In genomic region chr17:81046131-81046769, GRCh38 we compare ENCODE assay signal across 22 cellular contexts. TPM values are rescaled to one million over a fixed set of nuclear protein-coding genes. Genes with fewer than 3 reads are reported as not detected.
DNase-seq lines count a peak whose midpoint lies in the region; ATAC-seq and TF ChIP-seq lines count a peak whose summit lies in the region.
"Had no signal": no experiment of that assay in that cellular context is flagged by ENCODE, and none has a peak within 500 bp of the region (broad histone marks: within the 10 kb centered on the region; RNA-seq: fewer than 3 reads in every experiment).

No MANE protein-coding gene starts in this region.

- H3K36me3 ChIP-seq in mammary epithelial cell (ENCODE audit: insufficient read depth, low read length) (no peaks in the 10 kb centered on the region), muscle layer of colon (ENCODE audit: insufficient read depth, low read length) (no peaks in the 10 kb centered on the region), transverse colon (no peaks in the 10 kb centered on the region), left lung (no peaks in the 10 kb centered on the region)
- H3K36me3 ChIP-seq: neutrophil had no signal

- H2AFZ ChIP-seq in mammary epithelial cell (ENCODE audit: low read depth, low read length) = no peak overlapping the region

- no peak for TF ChIP-seq POLR2A in transverse colon (IDR thresholded peaks at IDR 0.05)

- whole genome bisulfite sequencing in mammary epithelial cell (ENCODE audit: low coverage, missing lambda C conversion rate) = 93% methylated on average over 13 of the region's 17 CpGs
- 91% methylated on average over 17 of the region's 17 CpGs; no CpG with 5 or more reads in 1 of the 2 donors for WGBS in transverse colon (ENCODE audit: low coverage in 1 of 2), 2 donors

- intact Hi-C loops in MCF 10A (cut with micrococcal nuclease) = no loop called here
- intact Hi-C loops in mammary epithelial cell (cut with micrococcal nuclease) = no loop called here
- intact Hi-C loops in dendritic cell treated with granulocyte-macrophage colony-stimulating factor and Interleukin-4, amounts not matched to agents 40 ng/mL and 50 ng/mL, for 4 days (cut with micrococcal nuclease) = no loop called here
- intact Hi-C loops in transverse colon (cut with DNase I; ENCODE audit: low total_unique reads) = no loop called here
- intact Hi-C loops in left lung (cut with DNase I) = no loop called here

- peak overlapping the region; percentile 37 for H3K27ac Mint-ChIP-seq in MCF 10A (ENCODE audit: low read depth, unreplicated experiment)
- H3K27ac Mint-ChIP-seq in dendritic cell treated with granulocyte-macrophage colony-stimulating factor and Interleukin-4, amounts not matched to agents 40 ng/mL and 50 ng/mL, for 4 days = peak overlapping the region; percentile 45
- H3K27ac Mint-ChIP-seq: activated naive CD8-positive, alpha-beta T cell; activated T-helper 1 cell treated with anti-CD3 and anti-CD28 coated beads, Interleukin-12 subunit alpha, Interleukin-12 subunit beta, Interleukin-2, Interleukin-4 antibody, amounts not matched to agents 30 ng/mL and 10 ng/mL and 1 ng/mL, durations not matched to agents 14 hours and 24 hours and 36 hours; B cell; T-helper 2 cell treated with Interferon-gamma antibody and Interleukin-4, amounts not matched to agents 5 μg/mL and 100 μg/mL, for 36 hours had no signal

- H3K27me3 Mint-ChIP-seq in MCF 10A (ENCODE audit: insufficient read depth, unreplicated experiment) = no peaks in the 10 kb centered on the region
- H3K27me3 Mint-ChIP-seq in dendritic cell treated with granulocyte-macrophage colony-stimulating factor and Interleukin-4, amounts not matched to agents 40 ng/mL and 50 ng/mL, for 4 days = peaks cover 5% of the 10 kb centered on the region
- H3K27me3 Mint-ChIP-seq: activated naive CD8-positive, alpha-beta T cell had no signal

- CTCF ChIA-PET in MCF 10A (lab: Yijun Ruan, JAX) (interaction anchor here (0.5 to 1.8 kb wide), 2 partner anchors 51 to 255 kb away, joined by 3 to 10 read pairs; no protein-coding TSS in a partner anchor), mammary epithelial cell (lab: Charles Lee; ENCODE audit: low non-redundant PET) (no interaction called here)

- no peak overlapping the region for H3K4me2 ChIP-seq in mammary epithelial cell (ENCODE audit: insufficient read depth, low read depth, low read length)

- no peak for ATAC-seq in left lung

- peaks cover 52% of the 10 kb centered on the region for H3K4me1 Mint-ChIP-seq in MCF 10A (ENCODE audit: insufficient read depth, unreplicated experiment)
- peaks cover 85% of the 10 kb centered on the region for H3K4me1 Mint-ChIP-seq in dendritic cell treated with granulocyte-macrophage colony-stimulating factor and Interleukin-4, amounts not matched to agents 40 ng/mL and 50 ng/mL, for 4 days (ENCODE audit: low read depth)

- no peak for TF ChIP-seq CTCF in MCF 10A (IDR thresholded peaks at IDR 0.05; ENCODE audit: unreplicated experiment)
- TF ChIP-seq CTCF in mammary epithelial cell (conservative IDR thresholded peaks at IDR 0.05 in 1 of 2, IDR thresholded peaks at IDR 0.05 in 1 of 2; ENCODE audit: extremely low read depth in 1 of 2, insufficient read depth in 1 of 2, low read depth in 1 of 2, low read length in 2 of 2) = no peak
- TF ChIP-seq CTCF in transverse colon (IDR thresholded peaks at IDR 0.05) = no peak
- TF ChIP-seq CTCF in left lung (IDR thresholded peaks at IDR 0.05) = no peak

- peaks cover 96% of the 10 kb centered on the region for H3K79me2 ChIP-seq in mammary epithelial cell (ENCODE audit: insufficient read depth, low read length)

- no peaks in the 10 kb centered on the region for H3K9me3 Mint-ChIP-seq in MCF 10A (ENCODE audit: unreplicated experiment)
- no peaks in the 10 kb centered on the region for H3K9me3 Mint-ChIP-seq in dendritic cell treated with granulocyte-macrophage colony-stimulating factor and Interleukin-4, amounts not matched to agents 40 ng/mL and 50 ng/mL, for 4 days
- H3K9me3 Mint-ChIP-seq: activated T-helper 1 cell treated with anti-CD3 and anti-CD28 coated beads, Interleukin-12 subunit alpha, Interleukin-12 subunit beta, Interleukin-2, Interleukin-4 antibody, amounts not matched to agents 30 ng/mL and 10 ng/mL and 1 ng/mL, durations not matched to agents 14 hours and 24 hours and 36 hours; T-helper 2 cell treated with Interferon-gamma antibody and Interleukin-4, amounts not matched to agents 5 μg/mL and 100 μg/mL, for 36 hours had no signal

- H3K27me3 ChIP-seq in mammary epithelial cell (ENCODE audit: insufficient read depth, low read length) (no peaks in the 10 kb centered on the region), muscle layer of colon (ENCODE audit: control insufficient read depth in 1 of 2, insufficient read depth in 2 of 2, low read length in 2 of 2) (no peaks in the 10 kb centered on the region), transverse colon (no peaks in the 10 kb centered on the region), left lung (no peaks in the 10 kb centered on the region)

- H3K4me3 ChIP-seq in mammary epithelial cell (replicated peaks in 1 of 3; ENCODE audit: insufficient read depth in 1 of 3, low read depth in 2 of 3, low read length in 3 of 3) (no peak overlapping the region), muscle layer of colon (ENCODE audit: low read depth in 1 of 2, low read length in 2 of 2) (no peak overlapping the region), transverse colon (no peak overlapping the region), left lung (no peak overlapping the region)
- H3K4me3 ChIP-seq: coronary artery, SK-N-MC had no signal

- POLR2A ChIA-PET in MCF 10A (lab: Yijun Ruan, JAX) = interaction anchor here (3.4 to 4.7 kb wide), 3 partner anchors 10 to 49 kb away, joined by 19 to 34 read pairs (median 23); partner anchors contain the start of gene BAIAP2

- no peak overlapping the region for H3K4me3 Mint-ChIP-seq in MCF 10A (ENCODE audit: unreplicated experiment)
- H3K4me3 Mint-ChIP-seq in dendritic cell treated with granulocyte-macrophage colony-stimulating factor and Interleukin-4, amounts not matched to agents 40 ng/mL and 50 ng/mL, for 4 days = no peak overlapping the region
- H3K4me3 Mint-ChIP-seq: activated naive CD8-positive, alpha-beta T cell; activated T-helper 1 cell treated with anti-CD3 and anti-CD28 coated beads, Interleukin-12 subunit alpha, Interleukin-12 subunit beta, Interleukin-2, Interleukin-4 antibody, amounts not matched to agents 30 ng/mL and 10 ng/mL and 1 ng/mL, durations not matched to agents 14 hours and 24 hours and 36 hours; B cell; T-helper 2 cell treated with Interferon-gamma antibody and Interleukin-4, amounts not matched to agents 5 μg/mL and 100 μg/mL, for 36 hours had no signal

- no peak for DNase-seq in MCF 10A (ENCODE audit: unreplicated experiment)
- no peak for DNase-seq in mammary epithelial cell
- DNase-seq in transverse colon = no peak
- DNase-seq in left lung = no peak
- no peak for DNase-seq in midbrain (lab: John Stamatoyannopoulos, UW)
- no peak for DNase-seq in activated CD4-positive, alpha-beta T cell treated with anti-CD3 and anti-CD28 coated beads, Interleukin-2, amount 50 U/mL, for 1 hour
- DNase-seq: activated CD4-positive, CD25-positive, alpha-beta regulatory T cell treated with anti-CD3 and anti-CD28 coated beads, Interleukin-2, amount 50 U/mL, for 72 hours; GF-D8; NCI-H1436; NCI-H748 treated with DMSO at 0.1 percent for 48 hours; OCI-M1; stimulated activated CD4-positive, alpha-beta T cell treated with anti-CD3 and anti-CD28 coated beads, Interleukin-15, amount 100 ng/mL, for 24 hours had no signal

- TF ChIP-seq EP300 in transverse colon (IDR thresholded peaks at IDR 0.05; ENCODE audit: low read depth) = no peak

- H4K20me1 ChIP-seq in mammary epithelial cell (ENCODE audit: insufficient read depth, low read length) = no peaks in the 10 kb centered on the region

- in situ Hi-C loops in mammary epithelial cell (cut with MboI; ENCODE audit: low sequenced_read_pairs in 2 of 2) (no loop called here), transverse colon (cut with MboI; ENCODE audit: low pct_ligation_motif_present in 1 of 4, low pct_unique_long_range_greater_than_20kb in 1 of 4, low sequenced_read_pairs in 3 of 4) (no loop called here)

- BruUV-seq in MCF 10A (replicated peaks; lab: Mats Ljungman, UMichigan) (no TSS peak), mammary epithelial cell (replicated peaks; lab: Mats Ljungman, UMichigan) (no TSS peak)

- no peaks in the 10 kb centered on the region for H3K9me3 ChIP-seq in mammary epithelial cell (replicated peaks; ENCODE audit: insufficient read depth, low read length)
- H3K9me3 ChIP-seq in muscle layer of colon (ENCODE audit: low read length) = no peaks in the 10 kb centered on the region
- no peaks in the 10 kb centered on the region for H3K9me3 ChIP-seq in transverse colon
- H3K9me3 ChIP-seq in left lung = no peaks in the 10 kb centered on the region
- H3K9me3 ChIP-seq: neutrophil had no signal

- no peak overlapping the region for H3K27ac ChIP-seq in mammary epithelial cell (ENCODE audit: insufficient read depth, low read depth, low read length)
- H3K27ac ChIP-seq in muscle layer of colon (ENCODE audit: low read depth, low read length) = peak overlapping the region; percentile 1
- H3K27ac ChIP-seq in transverse colon = peak overlapping the region in 3 of 4 donors; percentile 66 to 77 (median 77)
- H3K27ac ChIP-seq in left lung = peak overlapping the region in 1 of 2 donors; percentile 78
- H3K27ac ChIP-seq: 22Rv1, neutrophil, SK-N-MC had no signal

- peaks cover 74% of the 10 kb centered on the region for H3K4me1 ChIP-seq in mammary epithelial cell (ENCODE audit: insufficient read depth, low read length)
- H3K4me1 ChIP-seq in muscle layer of colon (ENCODE audit: insufficient read depth, low read length) = peaks cover 53% of the 10 kb centered on the region
- H3K4me1 ChIP-seq in transverse colon = peaks cover 23 to 64% (median 43%) of the 10 kb centered on the region in 4 donors
- H3K4me1 ChIP-seq in left lung = peaks cover 56 to 90% of the 10 kb centered on the region in 2 donors

- no peak overlapping the region for H3K9ac ChIP-seq in mammary epithelial cell (ENCODE audit: insufficient read depth, low read length)
- no peak overlapping the region for H3K9ac ChIP-seq in muscle layer of colon (ENCODE audit: low read length)

- dilution Hi-C loops in mammary epithelial cell (cut with HindIII; ENCODE audit: low sequenced_read_pairs) = no loop called here

- H3K36me3 Mint-ChIP-seq in MCF 10A (ENCODE audit: insufficient read depth, unreplicated experiment) = peaks cover 13% of the 10 kb centered on the region
- H3K36me3 Mint-ChIP-seq in dendritic cell treated with granulocyte-macrophage colony-stimulating factor and Interleukin-4, amounts not matched to agents 40 ng/mL and 50 ng/mL, for 4 days (ENCODE audit: low read depth) = peaks cover 57% of the 10 kb centered on the region
- H3K36me3 Mint-ChIP-seq: activated naive CD8-positive, alpha-beta T cell had no signal

RNA-seq across cellular contexts. Expression of gene BAIAP2, which starts 11.3 kb away (rescaled TPM):
- total RNA-seq in MCF 10A (2022) (46.4 and 67.0 TPM in 2 replicates), mammary epithelial cell (100 to 1,000 TPM in 1 of 2 donors, 10 to 100 TPM in 1; 30.8 to 114 TPM), transverse colon (10 to 100 TPM; 11.7 to 62.1 (median 39.6) TPM), left lung (100 to 1,000 TPM in 1 of 2 donors, 10 to 100 TPM in 1; 76.3 to 135 TPM)
- 40.7 TPM for polyA plus RNA-seq in mammary epithelial cell
- 24.5 TPM for polyA minus RNA-seq in mammary epithelial cell

RNA-seq across cellular contexts. Expression of gene CHMP6, which starts 54.6 kb away (rescaled TPM):
- total RNA-seq in MCF 10A (2022) = 19.5 and 22.6 TPM in 2 replicates
- 10 to 100 TPM; 12.0 to 28.1 TPM for total RNA-seq in mammary epithelial cell
- polyA plus RNA-seq in mammary epithelial cell = 22.9 TPM
- 33.4 TPM for polyA minus RNA-seq in mammary epithelial cell
- 100 to 1,000 TPM in 1 of 4 donors, 10 to 100 TPM in 3; 38.6 to 107 (median 41.7) TPM for total RNA-seq in transverse colon
- total RNA-seq in left lung = 10 to 100 TPM; 28.2 to 32.7 TPM
